In the genomic region with DNA sequence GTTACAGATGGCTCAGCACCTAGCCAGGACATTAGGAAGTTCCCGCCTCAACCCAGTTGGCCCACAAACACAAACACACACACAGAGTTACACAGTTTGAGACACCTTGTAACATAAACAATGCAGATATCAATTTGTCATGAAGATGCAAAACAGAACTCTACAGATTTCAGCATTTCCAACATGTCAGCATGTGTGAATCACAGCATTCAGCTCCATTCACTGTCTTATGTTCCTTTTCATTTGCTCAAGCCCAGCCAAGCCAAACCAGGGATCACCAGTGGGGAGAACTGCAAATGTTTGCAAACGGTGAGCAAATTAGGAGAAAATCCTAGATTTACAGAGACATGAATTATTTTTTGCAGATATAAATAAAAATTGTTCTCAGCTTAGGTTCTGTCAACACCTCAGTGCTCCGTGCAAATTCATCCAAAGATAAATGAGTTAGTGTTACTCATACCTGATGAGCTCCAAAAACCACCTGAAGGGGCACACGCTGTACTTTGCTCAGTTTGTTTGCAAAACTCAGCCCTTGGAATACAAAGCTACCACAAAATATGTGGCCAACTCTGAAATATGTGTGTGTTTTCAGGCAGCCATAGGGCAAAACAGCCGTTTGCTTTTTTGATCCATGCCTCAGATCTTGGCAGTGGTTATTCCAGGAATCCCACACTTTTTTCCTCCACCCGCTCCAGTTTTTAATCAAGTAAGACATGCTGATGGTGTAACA, we compare ENCODE assay signal across 22 cellular contexts. TPM values are rescaled to one million over a fixed set of nuclear protein-coding genes. Genes with fewer than 3 reads are reported as not detected.
DNase-seq lines count a peak whose midpoint lies in the region; TF ChIP-seq lines count a peak whose summit lies in the region.
"Had no signal": no experiment of that assay in that cellular context is flagged by ENCODE, and none has a peak within 500 bp of the region (broad histone marks: within the 10 kb centered on the region; RNA-seq: fewer than 3 reads in every experiment).

No MANE protein-coding gene starts in this region.

- H3K9me3 Mint-ChIP-seq in MCF 10A (ENCODE audit: unreplicated experiment) (peaks cover 8% of the 10 kb centered on the region), chondrocyte (ENCODE audit: low read depth) (peaks cover 7% of the 10 kb centered on the region)

- CTCF ChIA-PET in MCF 10A (lab: Yijun Ruan, JAX), result interaction anchor here (0.7 to 2.3 kb wide), 7 partner anchors 9 to 608 kb away, joined by 3 to 8 read pairs (median 3); no protein-coding TSS in a partner anchor

- H3K4me1 Mint-ChIP-seq in MCF 10A (ENCODE audit: insufficient read depth, unreplicated experiment) (peaks cover 13% of the 10 kb centered on the region), chondrocyte (ENCODE audit: low read depth) (peaks cover 20% of the 10 kb centered on the region)
- H3K4me1 Mint-ChIP-seq: neural progenitor cell had no signal

- no peak overlapping the region for H3K27ac ChIP-seq in breast epithelium
- no peak overlapping the region for H3K27ac ChIP-seq in tibial nerve
- H3K27ac ChIP-seq: neural progenitor cell had no signal

- H3K27me3 Mint-ChIP-seq in MCF 10A (ENCODE audit: insufficient read depth, unreplicated experiment) (no peaks in the 10 kb centered on the region), chondrocyte (ENCODE audit: low read depth) (no peaks in the 10 kb centered on the region)
- H3K27me3 Mint-ChIP-seq: T-cell, type B pancreatic cell had no signal

- peak overlapping the region; percentile 76 for H3K27ac Mint-ChIP-seq in MCF 10A (ENCODE audit: low read depth, unreplicated experiment)
- peak overlapping the region; percentile 45 for H3K27ac Mint-ChIP-seq in chondrocyte (ENCODE audit: unreplicated experiment)
- H3K27ac Mint-ChIP-seq: neural progenitor cell, T-cell, type B pancreatic cell had no signal

- DNase-seq in MCF 10A (ENCODE audit: unreplicated experiment) (peak; percentile 60), breast epithelium (ENCODE audit: low spot score in 2 of 2) (no peak), chondrocyte (ENCODE audit: low spot score) (no peak), iris pigment epithelial cell (ENCODE audit: low read depth) (peak; percentile 50), ecto neural progenitor cell (ENCODE audit: low spot score) (no peak), BE2C (no peak), putamen (ENCODE audit: low spot score) (no peak), tibial nerve (ENCODE audit: low spot score in 2 of 2) (no peak)
- DNase-seq: activated CD4-positive, alpha-beta T cell treated with anti-CD3 and anti-CD28 coated beads for 48 hours; activated naive CD4-positive, alpha-beta T cell treated with Interleukin-2 at 50 U/mL for 16 hours; activated T-cell treated with anti-CD3 and anti-CD28 coated beads, Interleukin-2, amount 50 U/mL, for 48 hours; AML-193; cerebellar nuclear complex; effector CD4-positive, alpha-beta T cell; kidney glomerular epithelial cell; NCI-H1694; NCI-H2171; posterior cingulate gyrus; SHP77 treated with DMSO at 0.1 percent for 48 hours; T-cell had no signal

- peaks cover 10% of the 10 kb centered on the region for H3K36me3 Mint-ChIP-seq in MCF 10A (ENCODE audit: insufficient read depth, unreplicated experiment)
- H3K36me3 Mint-ChIP-seq in chondrocyte (ENCODE audit: low read depth), result peaks cover 9% of the 10 kb centered on the region

- no peak for TF ChIP-seq EP300 in tibial nerve (IDR thresholded peaks at IDR 0.05)

- intact Hi-C loops in MCF 10A (cut with micrococcal nuclease) (loop anchor here (5.0 kb wide), 1 partner anchor 716 kb away; no protein-coding TSS in a partner anchor), breast epithelium (cut with DNase I; ENCODE audit: low total_unique reads) (loop anchor here (5.0 kb wide), 1 partner anchor 391 kb away; no protein-coding TSS in a partner anchor)

- H3K4me3 ChIP-seq in breast epithelium, result no peak overlapping the region
- no peak overlapping the region for H3K4me3 ChIP-seq in BE2C (ENCODE audit: low read depth, low read length)
- H3K4me3 ChIP-seq in tibial nerve, result no peak overlapping the region
- H3K4me3 ChIP-seq: neural progenitor cell had no signal

- H3K4me3 Mint-ChIP-seq in MCF 10A (ENCODE audit: unreplicated experiment) (peak overlapping the region; percentile 44), chondrocyte (ENCODE audit: unreplicated experiment) (no peak overlapping the region)
- H3K4me3 Mint-ChIP-seq: neural progenitor cell, T-cell, type B pancreatic cell had no signal

- no peaks in the 10 kb centered on the region for H3K36me3 ChIP-seq in breast epithelium
- H3K36me3 ChIP-seq in BE2C, result no peaks in the 10 kb centered on the region
- H3K36me3 ChIP-seq in tibial nerve, result peaks cover 0 to 32% (median 0%) of the 10 kb centered on the region in 3 donors
- H3K36me3 ChIP-seq: neural progenitor cell had no signal

- H3K4me1 ChIP-seq in breast epithelium (no peaks in the 10 kb centered on the region), BE2C (no peaks in the 10 kb centered on the region), tibial nerve (no peaks in the 10 kb centered on the region)
- H3K4me1 ChIP-seq: neural progenitor cell had no signal

- no peaks in the 10 kb centered on the region for H3K27me3 ChIP-seq in breast epithelium
- H3K27me3 ChIP-seq in BE2C, result no peaks in the 10 kb centered on the region
- H3K27me3 ChIP-seq in tibial nerve, result no peaks in the 10 kb centered on the region
- H3K27me3 ChIP-seq: neural progenitor cell had no signal

- no peaks in the 10 kb centered on the region for H3K9me3 ChIP-seq in breast epithelium
- no peaks in the 10 kb centered on the region for H3K9me3 ChIP-seq in BE2C
- peaks cover 0 to 6% (median 0%) of the 10 kb centered on the region in 4 donors for H3K9me3 ChIP-seq in tibial nerve

- no TSS peak for BruUV-seq in MCF 10A (replicated peaks; lab: Mats Ljungman, UMichigan)

- POLR2A ChIA-PET in MCF 10A (lab: Yijun Ruan, JAX), result interaction anchor here (0.6 to 4.0 kb wide), 18 partner anchors 8 to 706 kb away, joined by 3 to 31 read pairs (median 3); a partner anchor contains a TSS

- WGBS in tibial nerve, 2 donors, result 69 to 75% methylated on average over 6 of the region's 6 CpGs

- TF ChIP-seq CTCF in MCF 10A (IDR thresholded peaks at IDR 0.05; ENCODE audit: unreplicated experiment), result no peak
- TF ChIP-seq CTCF in breast epithelium (IDR thresholded peaks at IDR 0.05), result no peak
- TF ChIP-seq CTCF in chondrocyte (IDR thresholded peaks at IDR 0.05), result no peak
- no peak for TF ChIP-seq CTCF in BE2C (IDR thresholded peaks at IDR 0.05; ENCODE audit: low read depth, low read length)
- TF ChIP-seq CTCF in tibial nerve (IDR thresholded peaks at IDR 0.05), result no peak

- no peak for TF ChIP-seq POLR2A in breast epithelium (IDR thresholded peaks at IDR 0.05)
- no peak for TF ChIP-seq POLR2A in tibial nerve (IDR thresholded peaks at IDR 0.05)

RNA-seq across cellular contexts. Expression of a gene that starts 16.3 kb away (rescaled TPM):
- total RNA-seq in MCF 10A (2022), result 16.4 and 21.0 TPM in 2 replicates
- 10 to 100 TPM; 18.0 to 30.6 (median 18.2) TPM for total RNA-seq in breast epithelium
- 12.6 to 14.6 TPM (median 13.3 TPM) in 3 replicates for total RNA-seq in chondrocyte
- polyA plus RNA-seq in BE2C (2012; ENCODE audit: insufficient read depth, insufficient read length, low read depth), result 23.0 TPM
- 10 to 100 TPM; 12.6 to 22.8 (median 15.6) TPM for total RNA-seq in tibial nerve

Comparison
In these comparisons a context has a peak if more than half of its experiments do, and no peak if none do; other contexts are left out.
1. DNase-seq: peak in MCF 10A (single experiment) and iris pigment epithelial cell (single experiment); none in breast epithelium (0 of 2), chondrocyte (single experiment), ecto neural progenitor cell (single experiment), BE2C (single experiment), putamen (single experiment) and tibial nerve (0 of 2).